In genomic region chr1:96030312-96030711, GRCh38 we compare ENCODE assay signal across 39 cellular contexts.
"Had no signal": no experiment of that assay in that cellular context is flagged by ENCODE, and none has a peak within 500 bp of the region (broad histone marks: within the 10 kb centered on the region; RNA-seq: fewer than 3 reads in every experiment).

No MANE protein-coding gene starts in this region.

- H3K27me3 ChIP-seq: adrenal gland, ascending aorta, body of pancreas, brain microvascular endothelial cell, breast epithelium, cardiac muscle cell had no signal

- ATAC-seq: activated naive CD4-positive, alpha-beta T cell treated with anti-CD3 and anti-CD28 coated beads, Interleukin-2, amount 50 U/mL, for 72 hours; activated naive CD8-positive, alpha-beta T cell treated with anti-CD3 and anti-CD28 coated beads, Interleukin-2, amount 50 U/mL, for 24 hours; activated T-cell treated with anti-CD3 and anti-CD28 coated beads, Interleukin-2, amount 50 U/mL, for 4 hours; activated T-cell treated with anti-CD3 and anti-CD28 coated beads, Interleukin-2, amount 50 U/mL, for 72 hours; activated T-helper 17 cell treated with anti-CD3 and anti-CD28 coated beads, Interleukin-2, amount 50 U/mL, for 72 hours; body of pancreas had no signal

- H3K9me3 Mint-ChIP-seq: activated naive CD4-positive, alpha-beta T cell treated with anti-CD3 and anti-CD28 coated beads for 36 hours; activated naive CD8-positive, alpha-beta T cell treated with anti-CD3 and anti-CD28 coated beads for 36 hours; activated naive CD8-positive, alpha-beta T cell treated with anti-CD3 and anti-CD28 coated beads, Interleukin-2, amount 50 U/mL, for 24 hours; activated T-helper 1 cell treated with anti-CD3 and anti-CD28 coated beads, Interleukin-12 subunit alpha, Interleukin-12 subunit beta, Interleukin-2, Interleukin-4 antibody, amounts not matched to agents 30 ng/mL and 10 ng/mL and 1 ng/mL, durations not matched to agents 14 hours and 24 hours and 36 hours had no signal

- H3K9me3 ChIP-seq: adrenal gland, ascending aorta, body of pancreas had no signal

- H3K27ac Mint-ChIP-seq: activated naive CD4-positive, alpha-beta T cell treated with anti-CD3 and anti-CD28 coated beads for 36 hours; activated naive CD4-positive, alpha-beta T cell treated with anti-CD3 and anti-CD28 coated beads, Interleukin-2, amount 10 ng/mL, durations not matched to agents 7 days and 5 days; activated naive CD4-positive, alpha-beta T cell treated with anti-CD3 and anti-CD28 coated beads, Interleukin-2, amount 50 U/mL, for 24 hours; activated naive CD4-positive, alpha-beta T cell treated with anti-CD3 and anti-CD28 coated beads, Interleukin-2, amount 50 U/mL, for 72 hours; activated naive CD8-positive, alpha-beta T cell; activated naive CD8-positive, alpha-beta T cell treated with anti-CD3 and anti-CD28 coated beads for 36 hours; activated naive CD8-positive, alpha-beta T cell treated with anti-CD3 and anti-CD28 coated beads, Interleukin-2, amount 10 ng/mL, durations not matched to agents 7 days and 5 days; activated naive CD8-positive, alpha-beta T cell treated with anti-CD3 and anti-CD28 coated beads, Interleukin-2, amount 50 U/mL, for 24 hours; activated T-cell treated with anti-CD3 and anti-CD28 coated beads, Interleukin-2, amount 50 U/mL, for 72 hours; activated T-helper 1 cell treated with anti-CD3 and anti-CD28 coated beads, Interleukin-12 subunit alpha, Interleukin-12 subunit beta, Interleukin-2, Interleukin-4 antibody, amounts not matched to agents 30 ng/mL and 10 ng/mL and 1 ng/mL, durations not matched to agents 14 hours and 24 hours and 36 hours; activated T-helper 17 cell treated with anti-CD3 and anti-CD28 coated beads, Interleukin-2, amount 50 U/mL, for 72 hours; activated T-helper 2 cell treated with anti-CD3 and anti-CD28 coated beads, Interferon-gamma antibody, Interleukin-2, Interleukin-4, amounts not matched to agents 10 μg/mL and 5 μg/mL and 100 μg/mL, durations not matched to agents 14 hours and 24 hours and 36 hours; brain had no signal

- H3K27ac ChIP-seq: adrenal gland, ascending aorta, body of pancreas, brain microvascular endothelial cell, breast epithelium, cardiac muscle cell had no signal

- H3K4me1 ChIP-seq: adrenal gland, ascending aorta, body of pancreas, breast epithelium had no signal

- DNase-seq: activated effector memory CD4-positive, alpha-beta T cell treated with anti-CD3 and anti-CD28 coated beads, Interleukin-2, amount 50 U/mL, for 16 hours; activated effector memory CD4-positive, alpha-beta T cell treated with Interleukin-2 at 50 U/mL for 16 hours; activated gamma-delta T cell; activated gamma-delta T cell treated with Interleukin-2 at 50 U/mL for 16 hours; activated naive CD4-positive, alpha-beta T cell; activated naive CD4-positive, alpha-beta T cell treated with anti-CD3 and anti-CD28 coated beads for 36 hours; activated naive CD4-positive, alpha-beta T cell treated with anti-CD3 and anti-CD28 coated beads, Interleukin-2, amount 10 ng/mL, durations not matched to agents 7 days and 5 days; activated naive CD4-positive, alpha-beta T cell treated with anti-CD3 and anti-CD28 coated beads, Interleukin-2, amount 50 U/mL, for 16 hours; activated naive CD4-positive, alpha-beta T cell treated with Interleukin-2 at 50 U/mL for 16 hours; activated naive CD8-positive, alpha-beta T cell treated with anti-CD3 and anti-CD28 coated beads for 36 hours; activated naive CD8-positive, alpha-beta T cell treated with anti-CD3 and anti-CD28 coated beads, Interleukin-2, amount 10 ng/mL, durations not matched to agents 7 days and 5 days; activated naive CD8-positive, alpha-beta T cell treated with anti-CD3 and anti-CD28 coated beads, Interleukin-2, amount 50 U/mL, for 24 hours; activated T-cell treated with anti-CD3 and anti-CD28 coated beads, Interleukin-2, amount 50 U/mL, for 4 hours; activated T-cell treated with anti-CD3 and anti-CD28 coated beads, Interleukin-2, amount 50 U/mL, for 48 hours; activated T-cell treated with anti-CD3 and anti-CD28 coated beads, Interleukin-2, amount 50 U/mL, for 72 hours; adrenal gland; amniotic stem cell; amygdala; anterior cingulate cortex; aorta; body of pancreas; brain microvascular endothelial cell; caudate nucleus; central memory CD4-positive, alpha-beta T cell; cerebellar nuclear complex had no signal

- H3K36me3 ChIP-seq: adrenal gland, ascending aorta, brain microvascular endothelial cell, breast epithelium, cardiac muscle cell had no signal

- H3K4me3 ChIP-seq: adrenal gland, ascending aorta, body of pancreas, breast epithelium, cardiac muscle cell had no signal

- H3K36me3 Mint-ChIP-seq: activated naive CD4-positive, alpha-beta T cell treated with anti-CD3 and anti-CD28 coated beads, Interleukin-2, amount 10 ng/mL, durations not matched to agents 7 days and 5 days; activated naive CD4-positive, alpha-beta T cell treated with anti-CD3 and anti-CD28 coated beads, Interleukin-2, amount 50 U/mL, for 24 hours; activated naive CD4-positive, alpha-beta T cell treated with anti-CD3 and anti-CD28 coated beads, Interleukin-2, amount 50 U/mL, for 72 hours; activated naive CD8-positive, alpha-beta T cell; activated naive CD8-positive, alpha-beta T cell treated with anti-CD3 and anti-CD28 coated beads for 36 hours; activated naive CD8-positive, alpha-beta T cell treated with anti-CD3 and anti-CD28 coated beads, Interleukin-2, amount 10 ng/mL, durations not matched to agents 7 days and 5 days; brain had no signal

- H3K4me1 Mint-ChIP-seq: activated naive CD4-positive, alpha-beta T cell treated with anti-CD3 and anti-CD28 coated beads, Interleukin-2, amount 10 ng/mL, durations not matched to agents 7 days and 5 days; activated naive CD4-positive, alpha-beta T cell treated with anti-CD3 and anti-CD28 coated beads, Interleukin-2, amount 50 U/mL, for 24 hours; activated naive CD8-positive, alpha-beta T cell treated with anti-CD3 and anti-CD28 coated beads for 36 hours; activated naive CD8-positive, alpha-beta T cell treated with anti-CD3 and anti-CD28 coated beads, Interleukin-2, amount 10 ng/mL, durations not matched to agents 7 days and 5 days; activated naive CD8-positive, alpha-beta T cell treated with anti-CD3 and anti-CD28 coated beads, Interleukin-2, amount 50 U/mL, for 24 hours; activated T-helper 17 cell treated with anti-CD3 and anti-CD28 coated beads, Interleukin-2, amount 50 U/mL, for 72 hours; brain; central memory CD8-positive, alpha-beta T cell had no signal

- H3K27me3 Mint-ChIP-seq: activated naive CD4-positive, alpha-beta T cell treated with anti-CD3 and anti-CD28 coated beads, Interleukin-2, amount 10 ng/mL, durations not matched to agents 7 days and 5 days; activated naive CD4-positive, alpha-beta T cell treated with anti-CD3 and anti-CD28 coated beads, Interleukin-2, amount 50 U/mL, for 24 hours; activated naive CD8-positive, alpha-beta T cell; activated naive CD8-positive, alpha-beta T cell treated with anti-CD3 and anti-CD28 coated beads for 36 hours; activated naive CD8-positive, alpha-beta T cell treated with anti-CD3 and anti-CD28 coated beads, Interleukin-2, amount 10 ng/mL, durations not matched to agents 7 days and 5 days; activated naive CD8-positive, alpha-beta T cell treated with anti-CD3 and anti-CD28 coated beads, Interleukin-2, amount 50 U/mL, for 24 hours; activated T-helper 17 cell treated with anti-CD3 and anti-CD28 coated beads, Interleukin-2, amount 50 U/mL, for 72 hours; brain; central memory CD8-positive, alpha-beta T cell had no signal

- H3K4me3 Mint-ChIP-seq: activated naive CD4-positive, alpha-beta T cell treated with anti-CD3 and anti-CD28 coated beads for 36 hours; activated naive CD4-positive, alpha-beta T cell treated with anti-CD3 and anti-CD28 coated beads, Interleukin-2, amount 10 ng/mL, durations not matched to agents 7 days and 5 days; activated naive CD4-positive, alpha-beta T cell treated with anti-CD3 and anti-CD28 coated beads, Interleukin-2, amount 50 U/mL, for 24 hours; activated naive CD8-positive, alpha-beta T cell; activated naive CD8-positive, alpha-beta T cell treated with anti-CD3 and anti-CD28 coated beads for 36 hours; activated naive CD8-positive, alpha-beta T cell treated with anti-CD3 and anti-CD28 coated beads, Interleukin-2, amount 10 ng/mL, durations not matched to agents 7 days and 5 days; activated naive CD8-positive, alpha-beta T cell treated with anti-CD3 and anti-CD28 coated beads, Interleukin-2, amount 50 U/mL, for 24 hours; activated T-cell treated with anti-CD3 and anti-CD28 coated beads, Interleukin-2, amount 50 U/mL, for 4 hours; activated T-cell treated with anti-CD3 and anti-CD28 coated beads, Interleukin-2, amount 50 U/mL, for 72 hours; activated T-helper 1 cell treated with anti-CD3 and anti-CD28 coated beads, Interleukin-12 subunit alpha, Interleukin-12 subunit beta, Interleukin-2, Interleukin-4 antibody, amounts not matched to agents 30 ng/mL and 10 ng/mL and 1 ng/mL, durations not matched to agents 14 hours and 24 hours and 36 hours; activated T-helper 17 cell treated with anti-CD3 and anti-CD28 coated beads, Interleukin-2, amount 50 U/mL, for 72 hours; brain; central memory CD8-positive, alpha-beta T cell had no signal

- FAIRE-seq: astrocyte, bronchial epithelial cell, colon had no signal
